ENCODE assay signal across 8 cellular contexts in the genomic region with DNA sequence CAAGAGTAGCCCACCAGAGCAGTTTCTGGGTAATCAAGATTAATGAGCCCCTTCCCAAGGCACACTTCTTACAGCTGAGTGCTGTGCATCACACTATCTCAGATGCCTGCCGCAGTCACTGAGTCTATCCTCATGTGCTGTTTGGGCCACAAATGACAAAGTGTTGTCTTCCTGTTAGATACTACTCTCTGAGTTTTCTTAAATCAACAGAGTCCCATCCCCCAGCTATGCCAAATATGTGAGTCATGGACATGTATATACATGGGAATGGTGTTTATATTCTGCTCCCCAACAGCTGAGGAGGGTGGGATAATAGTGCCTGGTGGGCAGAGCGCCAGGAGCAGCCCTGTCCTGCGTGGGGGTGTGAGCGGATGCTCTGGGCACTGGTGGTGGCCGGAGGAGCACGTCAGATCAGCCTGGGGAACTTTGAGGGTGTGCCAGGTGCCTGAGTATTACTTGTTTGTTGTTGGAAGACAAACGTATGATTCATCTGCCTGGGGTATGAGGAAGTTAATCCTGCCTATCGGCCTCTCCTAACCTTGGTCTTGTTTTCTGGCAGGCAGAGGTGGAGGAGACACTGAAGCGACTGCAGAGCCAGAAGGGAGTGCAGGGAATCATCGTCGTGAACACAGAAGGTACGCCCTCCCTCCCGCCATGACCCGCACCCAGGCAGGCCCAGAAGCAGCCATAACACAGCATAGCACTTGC. TPM values are rescaled to one million over a fixed set of nuclear protein-coding genes. Genes with fewer than 3 reads are reported as not detected.
A peak's percentile ranks its signal among the peaks of the same experiment; 100 is the strongest.
DNase-seq lines count a peak whose midpoint lies in the region; ATAC-seq and TF ChIP-seq lines count a peak whose summit lies in the region.

No MANE protein-coding gene starts in this region.

- H3K9me3 Mint-ChIP-seq in Caco-2 (ENCODE audit: unreplicated experiment) = no peaks in the 10 kb centered on the region

- peak; percentile 90 to 95 for DNase-seq in Caco-2
- DNase-seq in NCI-H526 (lab: John Stamatoyannopoulos, UW) = peak; percentile 42 to 61
- DNase-seq in coronary artery (ENCODE audit: low spot score) = peak; percentile 90
- peak; percentile 63 for DNase-seq in medulla oblongata (ENCODE audit: extremely low spot score)
- peak in 1 of 2 donors; percentile 86 for DNase-seq in upper lobe of left lung
- DNase-seq in ecto neural progenitor cell (ENCODE audit: low spot score) = no peak
- DNase-seq in NOMO-1 treated with dmso at 0.1 percent for 144 hours (lab: John Stamatoyannopoulos, UW; ENCODE audit: unreplicated experiment) = no peak

- H3K36me3 Mint-ChIP-seq in Caco-2 (ENCODE audit: insufficient read depth, unreplicated experiment) = peaks cover 83% of the 10 kb centered on the region

- H3K4me1 Mint-ChIP-seq in Caco-2 (ENCODE audit: low read depth, unreplicated experiment) = peaks cover 50% of the 10 kb centered on the region

- POLR2A ChIA-PET in Caco-2 (lab: Charles Lee) = interaction anchor here (2.7 kb wide), 1 partner anchor 10 kb away, joined by 17 read pairs; the partner anchor contains the start of gene DYNLRB1

- H3K4me1 ChIP-seq in Caco-2 (peaks cover 46% of the 10 kb centered on the region), upper lobe of left lung (peaks cover 40 to 74% (median 54%) of the 10 kb centered on the region in 4 donors)

- ATAC-seq in upper lobe of left lung (ENCODE audit: low FRiP score in 2 of 2) (peak; percentile 87 to 89), HG02885 (IDR thresholded peaks at IDR 0.05; ENCODE audit: poor library complexity, unreplicated experiment) (no peak)

- intact Hi-C loops in Caco-2 (cut with micrococcal nuclease; ENCODE audit: unreplicated experiment) = loop anchor here (1.0 kb wide), 1 partner anchor 10 kb away; the partner anchor contains the start of gene DYNLRB1

- H3K27ac ChIP-seq in coronary artery = peak overlapping the region; percentile 10 to 87
- H3K27ac ChIP-seq in upper lobe of left lung = peak overlapping the region; percentile 64 to 78 (median 73)

- BruUV-seq in Caco-2 (replicated peaks; lab: Mats Ljungman, UMichigan) = TSS peak; percentile 95

- peak in 1 of 4 donors; percentile 66 for TF ChIP-seq EP300 in upper lobe of left lung (IDR thresholded peaks at IDR 0.05)

- H3K9me3 ChIP-seq in Caco-2 (no peaks in the 10 kb centered on the region), upper lobe of left lung (no peaks in the 10 kb centered on the region)

- H3K27ac Mint-ChIP-seq in Caco-2 (ENCODE audit: unreplicated experiment) = peak overlapping the region; percentile 83

- peak in 1 of 4 donors; percentile 15 for TF ChIP-seq POLR2A in upper lobe of left lung (IDR thresholded peaks at IDR 0.05)

- peaks cover 20% of the 10 kb centered on the region for H3K36me3 ChIP-seq in Caco-2 (ENCODE audit: control insufficient read depth, insufficient read depth, low read length)
- H3K36me3 ChIP-seq in upper lobe of left lung = peaks cover 10 to 46% (median 35%) of the 10 kb centered on the region in 4 donors

- CTCF ChIA-PET in Caco-2 (lab: Charles Lee) = interaction anchor here (0.6 to 1.8 kb wide), 5 partner anchors 175 to 224 kb away, joined by 4 to 10 read pairs (median 7); no protein-coding TSS in a partner anchor

- no peak overlapping the region for H3K4me3 ChIP-seq in Caco-2 (ENCODE audit: low read depth, low read length)
- peak overlapping the region; percentile 11 for H3K4me3 ChIP-seq in coronary artery
- no peak overlapping the region for H3K4me3 ChIP-seq in upper lobe of left lung

- H3K4me3 Mint-ChIP-seq in Caco-2 (ENCODE audit: unreplicated experiment) = peak overlapping the region; percentile 64

- TF ChIP-seq CTCF in Caco-2 (IDR thresholded peaks at IDR 0.05; ENCODE audit: insufficient read depth in 1 of 2, low read depth in 1 of 2, low read length in 1 of 2, severe bottlenecking in 1 of 2, unreplicated experiment in 1 of 2) = no peak
- TF ChIP-seq CTCF in coronary artery (IDR thresholded peaks at IDR 0.05) = no peak
- TF ChIP-seq CTCF in upper lobe of left lung (IDR thresholded peaks at IDR 0.05) = no peak

- H3K27me3 ChIP-seq in Caco-2 (replicated peaks; ENCODE audit: control insufficient read depth, insufficient read depth, low read length) (no peaks in the 10 kb centered on the region), upper lobe of left lung (no peaks in the 10 kb centered on the region)

- H3K27me3 Mint-ChIP-seq in Caco-2 (ENCODE audit: insufficient read depth, unreplicated experiment) = no peaks in the 10 kb centered on the region

- WGBS in upper lobe of left lung, 2 donors = 48 to 54% methylated on average over 14 of the region's 14 CpGs

RNA-seq across cellular contexts. Expression of gene DYNLRB1, which starts 9.6 kb away (rescaled TPM):
- total RNA-seq in Caco-2 (2022) = 357 and 359 TPM in 2 replicates
- 100 to 1,000 TPM in 5 of 6 donors, 10 to 100 TPM in 1; 77.5 to 156 (median 122) TPM for total RNA-seq in upper lobe of left lung

RNA-seq across cellular contexts. Expression of gene MAP1LC3A, which starts 32.7 kb away (rescaled TPM):
- total RNA-seq in Caco-2 (2022) (0.88 and 0.95 TPM in 2 replicates), upper lobe of left lung (100 to 1,000 TPM in 1 of 6 donors, 10 to 100 TPM in 5; 41.9 to 148 (median 71.8) TPM)

Comparison
In these comparisons a context has a peak if more than half of its experiments do, and no peak if none do; other contexts are left out.
1. DNase-seq: peak in Caco-2 (2 of 2), NCI-H526 (2 of 2), coronary artery (single experiment) and medulla oblongata (single experiment); none in ecto neural progenitor cell (single experiment) and NOMO-1 treated with dmso at 0.1 percent for 144 hours (single experiment).
2. RNA of gene MAP1LC3A, which starts 32.7 kb away (total RNA-seq): 41.9 to 148 TPM in upper lobe of left lung; 0.88 to 0.95 TPM in Caco-2; every median in the first group is over 10 times any median in the second.